ENCODE assay signal across 1 cellular context in the genomic region with DNA sequence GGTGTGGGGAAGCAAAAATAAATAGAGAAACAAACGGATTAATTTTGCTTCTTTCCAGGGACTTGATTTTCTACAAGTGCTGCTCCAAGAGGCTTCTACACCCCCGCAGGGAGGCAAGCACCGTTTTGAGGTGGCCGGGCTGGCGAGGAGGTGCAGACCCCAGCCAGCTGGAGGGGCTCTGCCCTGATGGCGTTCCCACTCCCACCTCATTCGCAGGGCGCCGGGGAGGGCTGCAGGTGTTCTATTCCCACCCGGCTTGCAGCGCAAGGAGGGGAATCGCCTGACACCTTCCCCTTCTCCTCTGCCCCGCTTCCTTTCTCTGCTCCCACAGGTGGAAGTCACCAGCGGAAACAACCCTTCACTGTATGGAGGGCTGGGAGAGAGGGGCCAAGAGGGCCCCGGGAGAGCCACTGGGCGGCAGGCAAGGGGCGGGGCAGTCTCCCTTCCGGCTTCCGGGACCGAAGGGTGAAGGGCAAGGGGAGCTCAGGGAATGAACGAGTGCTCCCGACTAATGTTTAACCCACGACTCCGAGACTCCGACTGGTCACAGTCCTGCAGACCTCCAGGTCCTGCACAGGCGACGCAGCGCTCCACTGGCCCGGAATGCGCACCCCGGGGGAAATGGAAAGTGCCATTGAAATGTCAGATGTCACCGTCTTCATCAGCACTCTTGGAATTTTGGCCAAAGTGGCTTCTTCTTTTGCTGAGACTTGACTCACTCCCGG.
TF ChIP-seq lines count a peak whose summit lies in the region.

No MANE protein-coding gene starts in this region.

TF ChIP-seq in IMR-90, 13 proteins besides CTCF, POLR2A, EP300 and RAD21 (continued from another document):
- TF ChIP-seq MAZ (IDR thresholded peaks at IDR 0.05; ENCODE audit: borderline replicate concordance, low read depth, low read length) (no peak), SMC3 (IDR thresholded peaks at IDR 0.05; ENCODE audit: low read depth, low read length) (no peak), RFX5 (IDR thresholded peaks at IDR 0.05; ENCODE audit: low read depth, low read length) (no peak), NFE2L2 (IDR thresholded peaks at IDR 0.05; ENCODE audit: low read depth, low read length) (no peak), CEBPB (IDR thresholded peaks at IDR 0.05; ENCODE audit: low read depth, low read length) (no peak), RCOR1 (IDR thresholded peaks at IDR 0.05; ENCODE audit: insufficient replicate concordance, low read length) (no peak), MAFK (IDR thresholded peaks at IDR 0.05; ENCODE audit: low read depth, low read length) (no peak), FOS (IDR thresholded peaks at IDR 0.05; ENCODE audit: low read depth, low read length) (no peak)
- TF ChIP-seq, protein P1, sequence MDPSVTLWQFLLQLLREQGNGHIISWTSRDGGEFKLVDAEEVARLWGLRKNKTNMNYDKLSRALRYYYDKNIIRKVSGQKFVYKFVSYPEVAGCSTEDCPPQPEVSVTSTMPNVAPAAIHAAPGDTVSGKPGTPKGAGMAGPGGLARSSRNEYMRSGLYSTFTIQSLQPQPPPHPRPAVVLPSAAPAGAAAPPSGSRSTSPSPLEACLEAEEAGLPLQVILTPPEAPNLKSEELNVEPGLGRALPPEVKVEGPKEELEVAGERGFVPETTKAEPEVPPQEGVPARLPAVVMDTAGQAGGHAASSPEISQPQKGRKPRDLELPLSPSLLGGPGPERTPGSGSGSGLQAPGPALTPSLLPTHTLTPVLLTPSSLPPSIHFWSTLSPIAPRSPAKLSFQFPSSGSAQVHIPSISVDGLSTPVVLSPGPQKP (IDR thresholded peaks at IDR 0.05; ENCODE audit: borderline replicate concordance, low read depth, low read length): no peak
- TF ChIP-seq, protein P2, sequence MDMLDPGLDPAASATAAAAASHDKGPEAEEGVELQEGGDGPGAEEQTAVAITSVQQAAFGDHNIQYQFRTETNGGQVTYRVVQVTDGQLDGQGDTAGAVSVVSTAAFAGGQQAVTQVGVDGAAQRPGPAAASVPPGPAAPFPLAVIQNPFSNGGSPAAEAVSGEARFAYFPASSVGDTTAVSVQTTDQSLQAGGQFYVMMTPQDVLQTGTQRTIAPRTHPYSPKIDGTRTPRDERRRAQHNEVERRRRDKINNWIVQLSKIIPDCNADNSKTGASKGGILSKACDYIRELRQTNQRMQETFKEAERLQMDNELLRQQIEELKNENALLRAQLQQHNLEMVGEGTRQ (IDR thresholded peaks at IDR 0.05; ENCODE audit: low read depth, low read length): no peak
